Comparison of ENCODE assay signal across 1 cellular context in genomic region chr5:173895766-173896165, GRCh38.
TF ChIP-seq lines count a peak whose summit lies in the region.

No MANE protein-coding gene starts in this region.

TF ChIP-seq in A549, 52 proteins besides CTCF, POLR2A, EP300 and RAD21 (continued from another document):
- TF ChIP-seq, protein P1, sequence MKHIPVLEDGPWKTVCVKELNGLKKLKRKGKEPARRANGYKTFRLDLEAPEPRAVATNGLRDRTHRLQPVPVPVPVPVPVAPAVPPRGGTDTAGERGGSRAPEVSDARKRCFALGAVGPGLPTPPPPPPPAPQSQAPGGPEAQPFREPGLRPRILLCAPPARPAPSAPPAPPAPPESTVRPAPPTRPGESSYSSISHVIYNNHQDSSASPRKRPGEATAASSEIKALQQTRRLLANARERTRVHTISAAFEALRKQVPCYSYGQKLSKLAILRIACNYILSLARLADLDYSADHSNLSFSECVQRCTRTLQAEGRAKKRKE (CRISPR knock-in tag; IDR thresholded peaks at IDR 0.05; ENCODE audit: low read depth) = no peak
- TF ChIP-seq POLR2AphosphoS2 (conservative IDR thresholded peaks at IDR 0.05; ENCODE audit: low read length) = no peak
